In genomic region chr12:124254126-124254525, GRCh38 we compare ENCODE assay signal across 32 cellular contexts. TPM values are rescaled to one million over a fixed set of nuclear protein-coding genes. Genes with fewer than 3 reads are reported as not detected.
"Had no signal": no experiment of that assay in that cellular context is flagged by ENCODE, and none has a peak within 500 bp of the region (broad histone marks: within the 10 kb centered on the region; RNA-seq: fewer than 3 reads in every experiment).

No MANE protein-coding gene starts in this region.

- DNase-seq: activated B cell treated with CpG ODN at 0.5 μM for 24 hours; activated CD4-positive, alpha-beta memory T cell treated with anti-CD3 and anti-CD28 coated beads for 36 hours; activated CD4-positive, alpha-beta T cell treated with anti-CD3 and anti-CD28 coated beads for 4 hours; activated CD4-positive, alpha-beta T cell treated with anti-CD3 and anti-CD28 coated beads, Interleukin-2, amount 50 U/mL, for 1 hour; activated CD4-positive, CD25-positive, alpha-beta regulatory T cell treated with anti-CD3 and anti-CD28 coated beads, Interleukin-2, amount 50 U/mL, for 72 hours; activated CD8-positive, alpha-beta memory T cell treated with anti-CD3 and anti-CD28 coated beads, Interleukin-2, amount 50 U/mL, for 4 hours; activated effector memory CD4-positive, alpha-beta T cell treated with Interleukin-2 at 50 U/mL for 16 hours; activated naive CD4-positive, alpha-beta T cell treated with anti-CD3 and anti-CD28 coated beads, Interleukin-2, amount 10 ng/mL, durations not matched to agents 7 days and 5 days; activated naive CD8-positive, alpha-beta T cell treated with anti-CD3 and anti-CD28 coated beads, Interleukin-2, amount 50 U/mL, for 24 hours; activated T-cell treated with anti-CD3 and anti-CD28 coated beads for 4 hours; activated T-cell treated with anti-CD3 and anti-CD28 coated beads, Interleukin-2, amount 50 U/mL, for 4 hours; anterior cingulate cortex; central memory CD4-positive, alpha-beta T cell; NCI-H146; NCI-H2029 treated with DMSO at 0.1 percent for 48 hours; NCI-H2107; NCI-H2171; NCI-H510A; NCI-H774; PC-3; Peyer's patch; SIG-M5; T-cell; T-helper 17 cell; T-helper 9 cell had no signal

- H3K4me1 ChIP-seq: Peyer's patch had no signal

- H3K27ac ChIP-seq: KMS-11, Peyer's patch, RWPE1, VCaP had no signal

- H3K9ac ChIP-seq: KMS-11 had no signal

- H3K27me3 ChIP-seq: Peyer's patch had no signal

- H3K9me3 ChIP-seq: Peyer's patch had no signal

- H3K4me3 ChIP-seq: Peyer's patch had no signal

- ATAC-seq: activated naive CD8-positive, alpha-beta T cell treated with anti-CD3 and anti-CD28 coated beads, Interleukin-2, amount 50 U/mL, for 24 hours; activated T-cell treated with anti-CD3 and anti-CD28 coated beads, Interleukin-2, amount 50 U/mL, for 4 hours; PC-3; Right ventricle myocardium inferior; SK-N-SH treated with all-trans-retinoic acid at 6 μM for 48 hours; T-cell; T-helper 17 cell had no signal

- FAIRE-seq: bronchial epithelial cell had no signal

- H3K36me3 ChIP-seq: Peyer's patch had no signal

RNA-seq across cellular contexts. Expression of gene RFLNA, which starts 40.8 kb away (rescaled TPM):
- total RNA-seq: activated B cell treated with CpG ODN at 0.5 μM for 24 hours; activated CD4-positive, alpha-beta memory T cell treated with anti-CD3 and anti-CD28 coated beads for 36 hours; activated T-cell treated with anti-CD3 and anti-CD28 coated beads, Interleukin-2, amount 50 U/mL, for 4 hours; bronchial epithelial cell; PC-3; SK-MEL-5; T-cell; T-helper 17 cell had no signal
